In genomic region chr20:22576733-22577514, GRCh38 we compare ENCODE assay signal across 1 cellular context.
TF ChIP-seq lines count a peak whose summit lies in the region.

No MANE protein-coding gene starts in this region.

TF ChIP-seq in HepG2, 621 proteins besides CTCF, POLR2A, EP300 and RAD21 (continues in another document):
- TF ChIP-seq KAT8 (CRISPR knock-in tag; IDR thresholded peaks at IDR 0.05) (no peak; the same call in 1 of the 2 replicates), E2F2 (CRISPR knock-in tag; IDR thresholded peaks at IDR 0.05; ENCODE audit: borderline replicate concordance) (no peak), DNMT1 (CRISPR knock-in tag; IDR thresholded peaks at IDR 0.05) (peak; percentile 38; the same call in 1 of the 2 replicates), KAT7 (CRISPR knock-in tag; IDR thresholded peaks at IDR 0.05; ENCODE audit: borderline replicate concordance) (peak; percentile 0; the same call in 1 of the 2 replicates), RFX3 (CRISPR knock-in tag; IDR thresholded peaks at IDR 0.05) (no peak), ZNF512B (CRISPR knock-in tag; IDR thresholded peaks at IDR 0.05; ENCODE audit: borderline replicate concordance) (peak; percentile 91; the same call in 1 of the 2 replicates), ZNF577 (CRISPR knock-in tag; IDR thresholded peaks at IDR 0.05; ENCODE audit: borderline replicate concordance, low read depth) (no peak), ZNF7 (CRISPR knock-in tag; IDR thresholded peaks at IDR 0.05) (no peak), DBP (CRISPR knock-in tag; IDR thresholded peaks at IDR 0.05; ENCODE audit: not compliant biosample characterization) (no peak), DMAP1 (CRISPR knock-in tag; IDR thresholded peaks at IDR 0.05) (0 out of 2 replicates have a peak, but pooled peaks have one; percentile 4), ZNF605 (CRISPR knock-in tag; IDR thresholded peaks at IDR 0.05) (no peak), NR1H2 (CRISPR knock-in tag; IDR thresholded peaks at IDR 0.05; ENCODE audit: borderline replicate concordance, low read depth) (peak; percentile 75), MAZ (IDR thresholded peaks at IDR 0.05; ENCODE audit: borderline replicate concordance, low read depth, low read length) (no peak), MAZ (CRISPR knock-in tag; IDR thresholded peaks at IDR 0.05; ENCODE audit: low read depth) (peak; percentile 55; the same call in 1 of the 2 replicates), NFE2 (CRISPR knock-in tag; IDR thresholded peaks at IDR 0.05) (no peak), PHF21A (CRISPR knock-in tag; IDR thresholded peaks at IDR 0.05) (no peak), ZNF883 (CRISPR knock-in tag; IDR thresholded peaks at IDR 0.05; ENCODE audit: not compliant biosample characterization) (peak; percentile 13), ZNF333 (CRISPR knock-in tag; IDR thresholded peaks at IDR 0.05; ENCODE audit: borderline replicate concordance) (peak; percentile 43), GLI4 (CRISPR knock-in tag; IDR thresholded peaks at IDR 0.05; ENCODE audit: borderline replicate concordance) (peak; percentile 94), SKIL (CRISPR knock-in tag; IDR thresholded peaks at IDR 0.05; ENCODE audit: borderline replicate concordance) (no peak), ZBTB14 (CRISPR knock-in tag; IDR thresholded peaks at IDR 0.05) (0 out of 2 replicates have a peak, but pooled peaks have one; percentile 41), ZIK1 (CRISPR knock-in tag; IDR thresholded peaks at IDR 0.05; ENCODE audit: borderline replicate concordance, low read depth) (peak; percentile 12), TBL1XR1 (IDR thresholded peaks at IDR 0.05; ENCODE audit: borderline replicate concordance, low read length, partially characterized antibody) (no peak), ZBTB38 (CRISPR knock-in tag; IDR thresholded peaks at IDR 0.05) (peak; percentile 89), EEA1 (CRISPR knock-in tag; IDR thresholded peaks at IDR 0.05; ENCODE audit: borderline replicate concordance) (peak; percentile 43), IRF9 (CRISPR knock-in tag; IDR thresholded peaks at IDR 0.05; ENCODE audit: borderline replicate concordance) (0 out of 2 replicates have a peak, but pooled peaks have one; percentile 6), FOXP4 (CRISPR knock-in tag; IDR thresholded peaks at IDR 0.05) (peak; percentile 9; the same call in 1 of the 2 replicates), RAD51 (IDR thresholded peaks at IDR 0.05; ENCODE audit: borderline replicate concordance) (no peak), CBX5 (CRISPR knock-in tag; IDR thresholded peaks at IDR 0.05; ENCODE audit: borderline replicate concordance) (0 out of 2 replicates have a peak, but pooled peaks have one; percentile 19), ZHX2 (IDR thresholded peaks at IDR 0.05; ENCODE audit: low read depth) (no peak), ZHX2 (CRISPR knock-in tag; IDR thresholded peaks at IDR 0.05; ENCODE audit: borderline replicate concordance) (no peak), ZNF615 (CRISPR knock-in tag; IDR thresholded peaks at IDR 0.05; ENCODE audit: borderline replicate concordance) (0 out of 2 replicates have a peak, but pooled peaks have one; percentile 57), PITX1 (CRISPR knock-in tag; IDR thresholded peaks at IDR 0.05) (0 out of 2 replicates have a peak, but pooled peaks have one; percentile 43), MTA1 (CRISPR knock-in tag; IDR thresholded peaks at IDR 0.05; ENCODE audit: borderline replicate concordance) (0 out of 2 replicates have a peak, but pooled peaks have one; percentile 5), ZBTB3 (CRISPR knock-in tag; IDR thresholded peaks at IDR 0.05; ENCODE audit: borderline replicate concordance, low read depth) (0 out of 2 replicates have a peak, but pooled peaks have one; percentile 66), ZBTB20 (CRISPR knock-in tag; IDR thresholded peaks at IDR 0.05; ENCODE audit: borderline replicate concordance, low read depth) (peak; percentile 47; the same call in 1 of the 2 replicates), TP53 (CRISPR knock-in tag; conservative IDR thresholded peaks at IDR 0.05) (no peak)
